ENCODE assay signal across 31 cellular contexts in the genomic region with DNA sequence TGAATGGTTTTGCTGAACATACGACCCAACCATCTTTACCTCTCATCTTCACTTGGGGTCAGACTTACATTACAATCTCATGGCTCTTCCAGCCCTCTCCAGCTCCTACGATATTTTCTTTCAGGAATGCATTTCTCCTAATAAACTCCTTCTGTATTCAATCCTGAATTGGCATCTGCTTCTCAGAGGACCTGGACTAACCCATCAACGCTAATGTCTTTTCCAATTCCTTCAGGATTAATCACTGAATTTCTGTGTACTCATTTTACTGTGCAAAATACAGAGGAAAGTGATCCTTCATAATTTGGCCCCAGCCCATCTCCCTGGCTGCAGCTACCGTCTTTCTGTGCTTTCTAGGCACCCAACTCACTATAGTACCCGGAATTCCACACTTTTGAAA.
"Had no signal": no experiment of that assay in that cellular context is flagged by ENCODE, and none has a peak within 500 bp of the region (broad histone marks: within the 10 kb centered on the region; RNA-seq: fewer than 3 reads in every experiment).

No MANE protein-coding gene starts in this region.

- H3K27ac Mint-ChIP-seq: activated CD4-positive, alpha-beta memory T cell treated with anti-CD3 and anti-CD28 coated beads, Interleukin-2, amount 10 ng/mL, durations not matched to agents 7 days and 5 days; activated T-cell treated with anti-CD3 and anti-CD28 coated beads, Interleukin-2, amount 50 U/mL, for 24 hours; dendritic cell treated with granulocyte-macrophage colony-stimulating factor and Interleukin-4, amounts not matched to agents 40 ng/mL and 50 ng/mL, for 4 days; endodermal cell; nephron progenitor cell; stimulated activated effector memory CD8-positive, alpha-beta T cell treated with anti-CD3 and anti-CD28 coated beads, Interleukin-12 subunit alpha, Interleukin-12 subunit beta, amount 100 ng/mL, for 72 hours; stimulated activated naive CD8-positive, alpha-beta T cell treated with anti-CD3 and anti-CD28 coated beads, Interleukin-15, Interleukin-2, amounts not matched to agents 100 ng/mL and 50 ng/mL, for 24 hours; T-helper 1 cell treated with Interleukin-12 subunit alpha and Interleukin-12 subunit beta and Interleukin-4 antibody, amounts not matched to agents 30 μg/mL and 1 μg/mL, for 36 hours had no signal

- H3K27ac ChIP-seq: hepatocyte, left ventricle myocardium inferior, neutrophil, right lobe of liver, skin epidermis, thoracic aorta, WERI-Rb-1 had no signal

- H3K27me3 Mint-ChIP-seq: activated CD4-positive, alpha-beta memory T cell treated with anti-CD3 and anti-CD28 coated beads, Interleukin-2, amount 10 ng/mL, durations not matched to agents 7 days and 5 days; activated T-cell treated with anti-CD3 and anti-CD28 coated beads, Interleukin-2, amount 50 U/mL, for 24 hours; dendritic cell treated with granulocyte-macrophage colony-stimulating factor and Interleukin-4, amounts not matched to agents 40 ng/mL and 50 ng/mL, for 4 days; naive B cell; stimulated activated naive CD8-positive, alpha-beta T cell treated with anti-CD3 and anti-CD28 coated beads, Interleukin-15, Interleukin-2, amounts not matched to agents 100 ng/mL and 50 ng/mL, for 24 hours had no signal

- H3K4me1 Mint-ChIP-seq: activated CD4-positive, alpha-beta memory T cell treated with anti-CD3 and anti-CD28 coated beads, Interleukin-2, amount 10 ng/mL, durations not matched to agents 7 days and 5 days; endodermal cell; naive B cell; stimulated activated effector memory CD8-positive, alpha-beta T cell treated with anti-CD3 and anti-CD28 coated beads, Interleukin-12 subunit alpha, Interleukin-12 subunit beta, amount 100 ng/mL, for 72 hours had no signal

- H3K36me3 Mint-ChIP-seq: naive B cell; stimulated activated effector memory CD8-positive, alpha-beta T cell treated with anti-CD3 and anti-CD28 coated beads, Interleukin-12 subunit alpha, Interleukin-12 subunit beta, amount 100 ng/mL, for 72 hours had no signal

- H3K36me3 ChIP-seq: left ventricle myocardium inferior, neutrophil, right lobe of liver, thoracic aorta, WERI-Rb-1 had no signal

- H3K9me3 ChIP-seq: left ventricle myocardium inferior, mucosa of descending colon, neutrophil, right lobe of liver, thoracic aorta had no signal

- H3K4me3 Mint-ChIP-seq: activated CD4-positive, alpha-beta memory T cell treated with anti-CD3 and anti-CD28 coated beads, Interleukin-2, amount 10 ng/mL, durations not matched to agents 7 days and 5 days; activated T-cell treated with anti-CD3 and anti-CD28 coated beads, Interleukin-2, amount 50 U/mL, for 24 hours; dendritic cell treated with granulocyte-macrophage colony-stimulating factor and Interleukin-4, amounts not matched to agents 40 ng/mL and 50 ng/mL, for 4 days; endodermal cell; naive B cell; nephron progenitor cell; stimulated activated effector memory CD8-positive, alpha-beta T cell treated with anti-CD3 and anti-CD28 coated beads, Interleukin-12 subunit alpha, Interleukin-12 subunit beta, amount 100 ng/mL, for 72 hours; stimulated activated naive CD8-positive, alpha-beta T cell treated with anti-CD3 and anti-CD28 coated beads, Interleukin-15, Interleukin-2, amounts not matched to agents 100 ng/mL and 50 ng/mL, for 24 hours; T-helper 1 cell treated with Interleukin-12 subunit alpha and Interleukin-12 subunit beta and Interleukin-4 antibody, amounts not matched to agents 30 μg/mL and 1 μg/mL, for 36 hours had no signal

- H3K79me2 ChIP-seq: hepatocyte had no signal

- H2AFZ ChIP-seq: hepatocyte had no signal

- H3K9me3 Mint-ChIP-seq: activated CD4-positive, alpha-beta memory T cell treated with anti-CD3 and anti-CD28 coated beads, Interleukin-2, amount 10 ng/mL, durations not matched to agents 7 days and 5 days; activated T-cell treated with anti-CD3 and anti-CD28 coated beads, Interleukin-2, amount 50 U/mL, for 24 hours; dendritic cell treated with granulocyte-macrophage colony-stimulating factor and Interleukin-4, amounts not matched to agents 40 ng/mL and 50 ng/mL, for 4 days; endodermal cell; naive B cell; nephron progenitor cell; stimulated activated effector memory CD8-positive, alpha-beta T cell treated with anti-CD3 and anti-CD28 coated beads, Interleukin-12 subunit alpha, Interleukin-12 subunit beta, amount 100 ng/mL, for 72 hours; stimulated activated naive CD8-positive, alpha-beta T cell treated with anti-CD3 and anti-CD28 coated beads, Interleukin-15, Interleukin-2, amounts not matched to agents 100 ng/mL and 50 ng/mL, for 24 hours; T-helper 1 cell treated with Interleukin-12 subunit alpha and Interleukin-12 subunit beta and Interleukin-4 antibody, amounts not matched to agents 30 μg/mL and 1 μg/mL, for 36 hours had no signal

- DNase-seq: activated CD4-positive, alpha-beta memory T cell treated with anti-CD3 and anti-CD28 coated beads, Interleukin-2, amount 10 ng/mL, durations not matched to agents 7 days and 5 days; activated CD4-positive, alpha-beta T cell treated with anti-CD3 and anti-CD28 coated beads for 48 hours; activated CD8-positive, alpha-beta memory T cell treated with anti-CD3 and anti-CD28 coated beads, Interleukin-2, amount 50 U/mL, for 48 hours; activated gamma-delta T cell treated with Interleukin-2 at 50 U/mL for 16 hours; activated naive CD4-positive, alpha-beta T cell treated with anti-CD3 and anti-CD28 coated beads, Interleukin-2, amount 50 U/mL, for 16 hours; activated T-cell treated with anti-CD3 and anti-CD28 coated beads, Interleukin-2, amount 50 U/mL, for 24 hours; amniotic stem cell; caudate nucleus; endodermal cell; islet precursor cell; left ventricle myocardium inferior; mucosa of descending colon; naive B cell; nephron progenitor cell; right lobe of liver; stimulated activated CD4-positive, alpha-beta T cell treated with anti-CD3 and anti-CD28 coated beads, Interleukin-12 subunit alpha, Interleukin-12 subunit beta, amount 100 ng/mL, for 4 hours; stimulated activated CD4-positive, alpha-beta T cell treated with anti-CD3 and anti-CD28 coated beads, Interleukin-4, amount 100 ng/mL, for 24 hours; T1000; trophoblast cell; WERI-Rb-1 had no signal

- H3K4me2 ChIP-seq: hepatocyte had no signal

- ATAC-seq: activated CD4-positive, CD25-positive, alpha-beta regulatory T cell treated with anti-CD3 and anti-CD28 coated beads, Interleukin-2, amount 50 U/mL, for 24 hours; esophagus mucosa; mucosa of descending colon; right lobe of liver; stimulated activated effector memory CD8-positive, alpha-beta T cell treated with anti-CD3 and anti-CD28 coated beads, Interleukin-12 subunit alpha, Interleukin-12 subunit beta, amount 100 ng/mL, for 72 hours had no signal

- H3K27me3 ChIP-seq: hepatocyte, neutrophil, right lobe of liver had no signal

- H3K4me1 ChIP-seq: left ventricle myocardium inferior, right lobe of liver had no signal

- H3K4me3 ChIP-seq: hepatocyte, left ventricle myocardium inferior, lung, mucosa of descending colon, right lobe of liver, skin epidermis, thoracic aorta had no signal
